ENCODE assay signal across 16 cellular contexts in the genomic region with DNA sequence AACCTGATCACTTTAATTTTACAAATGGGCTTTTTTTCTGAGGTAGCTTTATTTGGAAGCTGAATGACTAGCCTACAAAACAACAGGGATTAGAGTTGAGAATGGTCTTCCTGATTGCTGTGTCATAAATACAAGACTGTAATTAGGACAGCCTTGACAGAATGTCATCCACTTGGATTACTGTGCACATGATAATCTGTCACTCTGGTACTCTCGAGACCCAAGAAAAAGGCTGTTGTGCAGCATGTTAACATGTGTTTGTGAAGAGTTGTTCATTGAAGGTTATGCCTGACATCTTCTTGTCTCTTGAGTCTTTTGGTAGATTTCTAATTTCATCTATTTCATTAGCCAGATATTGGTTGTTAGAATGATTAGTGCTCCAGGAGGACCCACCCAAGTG.
DNase-seq lines count a peak whose midpoint lies in the region; ATAC-seq and TF ChIP-seq lines count a peak whose summit lies in the region.
"Had no signal": no experiment of that assay in that cellular context is flagged by ENCODE, and none has a peak within 500 bp of the region (broad histone marks: within the 10 kb centered on the region; RNA-seq: fewer than 3 reads in every experiment).

No MANE protein-coding gene starts in this region.

- H3K4me1 ChIP-seq in tibial artery = no peaks in the 10 kb centered on the region
- H3K4me1 ChIP-seq: HAP-1 had no signal

- no peaks in the 10 kb centered on the region for H3K27me3 Mint-ChIP-seq in glutamatergic neuron (ENCODE audit: unreplicated experiment)

- H3K36me3 Mint-ChIP-seq in glutamatergic neuron (ENCODE audit: unreplicated experiment) = no peaks in the 10 kb centered on the region
- H3K36me3 Mint-ChIP-seq: CD4-positive, alpha-beta memory T cell had no signal

- peak; percentile 51 for DNase-seq in NCI-H524 treated with DMSO at 0.1 percent for 48 hours (lab: John Stamatoyannopoulos, UW)
- DNase-seq in NCI-H82 treated with DMSO at 0.1 percent for 48 hours (lab: John Stamatoyannopoulos, UW; ENCODE audit: unreplicated experiment) = peak; percentile 35
- no peak for DNase-seq in glutamatergic neuron
- DNase-seq in tibial artery = no peak
- no peak for DNase-seq in SK-N-DZ (ENCODE audit: low spot score)
- no peak for DNase-seq in SW480 (ENCODE audit: low spot score)
- DNase-seq: C1 segment of cervical spinal cord; Calu3; CD4-positive, alpha-beta memory T cell; COR-L47; DMS153; DND-41; GOT3; HFFc6 had no signal

- TF ChIP-seq CTCF in glutamatergic neuron (IDR thresholded peaks at IDR 0.05; ENCODE audit: partially characterized antibody, unreplicated experiment) (no peak), tibial artery (IDR thresholded peaks at IDR 0.05) (no peak)

- H3K9me3 ChIP-seq in tibial artery = no peaks in the 10 kb centered on the region
- H3K9me3 ChIP-seq: HAP-1 had no signal

- no peak for ATAC-seq in HG03521 (IDR thresholded peaks at IDR 0.05; ENCODE audit: unreplicated experiment)

- no peaks in the 10 kb centered on the region for H3K36me3 ChIP-seq in tibial artery
- H3K36me3 ChIP-seq: HAP-1 had no signal

- H3K27me3 ChIP-seq in tibial artery = no peaks in the 10 kb centered on the region

- intact Hi-C loops in tibial artery (cut with DNase I; ENCODE audit: low total_unique reads) = no loop called here

- H3K9me3 Mint-ChIP-seq in glutamatergic neuron (ENCODE audit: unreplicated experiment) = peaks cover 7% of the 10 kb centered on the region
- H3K9me3 Mint-ChIP-seq: CD4-positive, alpha-beta memory T cell; HFFc6 had no signal

- peaks cover 21% of the 10 kb centered on the region for H3K4me1 Mint-ChIP-seq in glutamatergic neuron (ENCODE audit: low read depth, unreplicated experiment)
- H3K4me1 Mint-ChIP-seq: CD4-positive, alpha-beta memory T cell had no signal

- H3K27ac ChIP-seq in tibial artery = no peak overlapping the region

- H3K4me3 ChIP-seq in tibial artery = no peak overlapping the region
- H3K4me3 ChIP-seq: HAP-1 had no signal

- H3K4me3 Mint-ChIP-seq in glutamatergic neuron (ENCODE audit: unreplicated experiment) = peak overlapping the region; percentile 48
- H3K4me3 Mint-ChIP-seq: CD4-positive, alpha-beta memory T cell; HFFc6 had no signal

- H3K27ac Mint-ChIP-seq in glutamatergic neuron (ENCODE audit: unreplicated experiment) = peak overlapping the region; percentile 71
- H3K27ac Mint-ChIP-seq: CD4-positive, alpha-beta memory T cell; HFFc6 had no signal

Comparison
In these comparisons a context has a peak if more than half of its experiments do, and no peak if none do; other contexts are left out.
1. DNase-seq: peak in NCI-H524 treated with DMSO at 0.1 percent for 48 hours (single experiment) and NCI-H82 treated with DMSO at 0.1 percent for 48 hours (single experiment); none in glutamatergic neuron (single experiment), tibial artery (0 of 2), SK-N-DZ (single experiment) and SW480 (single experiment).